8 cellular contexts compared by ENCODE assay signal in genomic region chr9:107425110-107426025, GRCh38.
A peak's percentile ranks its signal among the peaks of the same experiment; 100 is the strongest.
DNase-seq lines count a peak whose midpoint lies in the region; ATAC-seq and TF ChIP-seq lines count a peak whose summit lies in the region.

No MANE protein-coding gene starts in this region.

- H3K27ac ChIP-seq in left lung: no peak overlapping the region

- H3K36me3 ChIP-seq in BE2C (no peaks in the 10 kb centered on the region), left lung (no peaks in the 10 kb centered on the region)

- intact Hi-C loops in left lung (cut with DNase I): no loop called here

- no peaks in the 10 kb centered on the region for H3K9me3 ChIP-seq in BE2C
- no peaks in the 10 kb centered on the region for H3K9me3 ChIP-seq in left lung

- DNase-seq in BE2C (peak; percentile 63), HK-2 (ENCODE audit: unreplicated experiment) (peak; percentile 82), choroid plexus epithelial cell (ENCODE audit: low read depth) (peak; percentile 66), left lung (peak; percentile 77 to 91), HPDE6-E6E7 (ENCODE audit: extremely low spot score) (no peak)
- DNase-seq in activated CD4-positive, alpha-beta T cell treated with anti-CD3 and anti-CD28 coated beads for 4 hours: peak; percentile 12 to 16
- DNase-seq in stimulated activated CD4-positive, alpha-beta T cell treated with anti-CD3 and anti-CD28 coated beads, Interleukin-2, amount 100 ng/mL, for 48 hours: peak; percentile 55 to 61

- no peaks in the 10 kb centered on the region for H3K4me1 ChIP-seq in BE2C
- H3K4me1 ChIP-seq in left lung: peaks cover 0 to 10% of the 10 kb centered on the region in 2 donors

- TF ChIP-seq CTCF in BE2C (IDR thresholded peaks at IDR 0.05; ENCODE audit: low read depth, low read length) (peak; percentile 77), choroid plexus epithelial cell (conservative IDR thresholded peaks at IDR 0.05; ENCODE audit: low read depth, low read length) (peak; percentile 92), left lung (IDR thresholded peaks at IDR 0.05) (peak; percentile 91 to 98)

- ATAC-seq in GM19467 (IDR thresholded peaks at IDR 0.05; ENCODE audit: unreplicated experiment): peak; percentile 76
- ATAC-seq in left lung: peak; percentile 89

- H3K4me3 ChIP-seq in BE2C (ENCODE audit: low read depth, low read length) (peak overlapping the region; percentile 31), choroid plexus epithelial cell (ENCODE audit: low read depth, low read length) (peak overlapping the region; percentile 47), left lung (peak overlapping the region in 1 of 2 donors; percentile 15)

- H3K27me3 ChIP-seq in BE2C (no peaks in the 10 kb centered on the region), left lung (no peaks in the 10 kb centered on the region)
